1 cellular context compared by ENCODE assay signal in the genomic region with DNA sequence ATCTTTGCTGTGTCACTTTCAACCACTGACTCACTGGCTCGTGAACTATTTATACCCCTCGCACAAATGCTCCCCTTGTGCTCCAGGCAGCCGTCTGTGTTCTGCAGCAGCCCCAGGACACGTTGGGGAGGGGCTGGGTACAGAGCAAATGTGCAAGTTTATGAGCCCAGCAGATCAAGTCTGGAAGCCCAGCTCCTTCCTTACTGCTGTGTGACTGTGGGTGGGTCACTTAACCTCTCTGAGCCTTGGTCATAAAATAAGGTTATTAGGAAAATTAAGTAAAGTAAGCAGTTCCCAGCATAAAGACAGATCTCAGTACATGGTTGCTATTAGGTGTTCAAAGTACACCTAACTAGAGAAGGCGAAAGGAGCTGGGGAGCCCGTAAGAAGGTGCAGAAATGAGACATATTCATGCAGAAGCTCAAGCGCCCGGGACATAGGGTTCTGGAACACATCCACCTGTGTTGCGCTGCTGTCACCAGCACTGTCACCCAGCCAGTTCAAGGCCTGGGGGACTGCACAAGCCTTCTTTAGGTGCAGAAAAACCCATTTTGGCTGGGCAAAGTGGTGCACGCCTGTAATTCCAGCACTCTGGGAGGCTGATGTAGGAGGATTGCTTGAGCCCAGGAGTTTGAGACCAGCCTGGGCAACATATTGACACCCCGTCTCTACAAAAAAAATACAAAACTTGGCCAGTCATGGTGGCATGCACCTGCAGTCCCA.
TF ChIP-seq lines count a peak whose summit lies in the region.

No MANE protein-coding gene starts in this region.

TF ChIP-seq in H1, 55 proteins besides CTCF, POLR2A, EP300 and RAD21:
- peak; percentile 95 for TF ChIP-seq KDM1A (IDR thresholded peaks at IDR 0.05; ENCODE audit: borderline replicate concordance, low read length)
- no peak for TF ChIP-seq CTBP2 (IDR thresholded peaks at IDR 0.05; ENCODE audit: borderline replicate concordance, insufficient read depth, insufficient read length, low read length)
- TF ChIP-seq HDAC2 (IDR thresholded peaks at IDR 0.05; ENCODE audit: borderline replicate concordance in 1 of 2, low read depth in 2 of 2, low read length in 2 of 2): peak in 1 of 2 experiments; percentile 75; a peak in 1 of 4 replicates
TF ChIP-seq in H1: peak in this region for 2.
